In genomic region chr9:135098400-135099105, GRCh38 we compare ENCODE assay signal across 12 cellular contexts. TPM values are rescaled to one million over a fixed set of nuclear protein-coding genes. Genes with fewer than 3 reads are reported as not detected.
DNase-seq lines count a peak whose midpoint lies in the region; ATAC-seq lines count a peak whose summit lies in the region.
"Had no signal": no experiment of that assay in that cellular context is flagged by ENCODE, and none has a peak within 500 bp of the region (broad histone marks: within the 10 kb centered on the region; RNA-seq: fewer than 3 reads in every experiment).

No MANE protein-coding gene starts in this region.

- no peak for ATAC-seq in T-helper 17 cell
- no peak for ATAC-seq in GM18867 (IDR thresholded peaks at IDR 0.05; ENCODE audit: unreplicated experiment)
- ATAC-seq: gastrocnemius medialis had no signal

- no peaks in the 10 kb centered on the region for H3K9me3 Mint-ChIP-seq in activated CD4-positive, alpha-beta memory T cell treated with anti-CD3 and anti-CD28 coated beads for 36 hours
- H3K9me3 Mint-ChIP-seq: naive B cell had no signal

- DNase-seq in Caki2 (ENCODE audit: low read depth) = peak; percentile 46
- DNase-seq in HT1080 (ENCODE audit: low read depth) = peak; percentile 10
- DNase-seq in activated CD4-positive, alpha-beta memory T cell treated with anti-CD3 and anti-CD28 coated beads for 36 hours = peak; percentile 17
- DNase-seq in iPS-NIHi11 (ENCODE audit: low spot score) = peak; percentile 95
- no peak for DNase-seq in activated gamma-delta T cell treated with Interleukin-2 at 50 U/mL for 16 hours
- DNase-seq in T-helper 17 cell = no peak
- no peak for DNase-seq in HT-29 (ENCODE audit: low spot score)
- DNase-seq: activated CD4-positive, alpha-beta T cell treated with anti-CD3 and anti-CD28 coated beads, Interleukin-2, amount 50 U/mL, for 1 hour; gastrocnemius medialis; naive B cell had no signal

- H3K4me1 Mint-ChIP-seq in activated CD4-positive, alpha-beta memory T cell treated with anti-CD3 and anti-CD28 coated beads for 36 hours (ENCODE audit: low read depth) = no peaks in the 10 kb centered on the region
- H3K4me1 Mint-ChIP-seq in T-helper 17 cell = no peaks in the 10 kb centered on the region

- peaks cover 28% of the 10 kb centered on the region for H3K27me3 Mint-ChIP-seq in activated CD4-positive, alpha-beta memory T cell treated with anti-CD3 and anti-CD28 coated beads for 36 hours
- H3K27me3 Mint-ChIP-seq in T-helper 17 cell = peaks cover 69% of the 10 kb centered on the region

- no peak overlapping the region for H3K4me3 Mint-ChIP-seq in activated CD4-positive, alpha-beta memory T cell treated with anti-CD3 and anti-CD28 coated beads for 36 hours
- H3K4me3 Mint-ChIP-seq in T-helper 17 cell = no peak overlapping the region
- H3K4me3 Mint-ChIP-seq: naive B cell had no signal

- in situ Hi-C loops in Caki2 (cut with HindIII; ENCODE audit: low pct_unique_long_range_greater_than_20kb, low sequenced_read_pairs) = no loop called here

- no peak overlapping the region for H3K27ac Mint-ChIP-seq in activated CD4-positive, alpha-beta memory T cell treated with anti-CD3 and anti-CD28 coated beads for 36 hours
- no peak overlapping the region for H3K27ac Mint-ChIP-seq in T-helper 17 cell
- H3K27ac Mint-ChIP-seq: naive B cell had no signal

- POLR2A ChIA-PET in activated CD4-positive, alpha-beta memory T cell treated with anti-CD3 and anti-CD28 coated beads for 36 hours (lab: Charles Lee) = no interaction called here

- H3K9me3 ChIP-seq in T-helper 17 cell (ENCODE audit: control insufficient read depth, low read length, poor library complexity, severe bottlenecking) = no peaks in the 10 kb centered on the region
- H3K9me3 ChIP-seq: gastrocnemius medialis had no signal

- CTCF ChIA-PET in activated CD4-positive, alpha-beta memory T cell treated with anti-CD3 and anti-CD28 coated beads for 36 hours (lab: Charles Lee) = no interaction called here

- no peaks in the 10 kb centered on the region for H3K36me3 Mint-ChIP-seq in activated CD4-positive, alpha-beta memory T cell treated with anti-CD3 and anti-CD28 coated beads for 36 hours
- H3K36me3 Mint-ChIP-seq in T-helper 17 cell (ENCODE audit: low read depth) = no peaks in the 10 kb centered on the region

- intact Hi-C loops in activated CD4-positive, alpha-beta memory T cell treated with anti-CD3 and anti-CD28 coated beads for 36 hours (cut with micrococcal nuclease) = no loop called here

RNA-seq across cellular contexts. Expression of gene OLFM1, which starts 11.1 kb away (rescaled TPM):
- total RNA-seq in Caki2 (2014; rRNA removed; shearing (Covaris generic); ENCODE audit: low replicate concordance) = 2.6 and 3.7 TPM in 2 replicates
- total RNA-seq in HT1080 (2014; rRNA removed; shearing (Covaris generic)) = 0.06 TPM in 1 of 2 replicates, not detected in the other
- 0.28 and 0.33 TPM in 2 replicates for polyA plus RNA-seq in HT1080 (2015; cell fraction: cytosol; rRNA removed)
- polyA plus RNA-seq in HT1080 (2015; cell fraction: nucleus; rRNA removed) = not detected in 2 replicates
- not detected for total RNA-seq in activated CD4-positive, alpha-beta memory T cell treated with anti-CD3 and anti-CD28 coated beads for 36 hours
- total RNA-seq in T-helper 17 cell = not detected
- total RNA-seq in HT-29 (2014; rRNA removed; shearing (Covaris generic)) = not detected in 2 replicates
- total RNA-seq: PC-9 had no signal

Comparison
In these comparisons a context has a peak if more than half of its experiments do, and no peak if none do; other contexts are left out.
1. DNase-seq: peak in Caki2 (single experiment), HT1080 (single experiment), activated CD4-positive, alpha-beta memory T cell treated with anti-CD3 and anti-CD28 coated beads for 36 hours (single experiment) and iPS-NIHi11 (single experiment); none in activated gamma-delta T cell treated with Interleukin-2 at 50 U/mL for 16 hours (single experiment), T-helper 17 cell (0 of 3) and HT-29 (single experiment).